In genomic region chr12:54191550-54192022, GRCh38 we compare ENCODE assay signal across 8 cellular contexts.
DNase-seq lines count a peak whose midpoint lies in the region; ATAC-seq lines count a peak whose summit lies in the region.

No MANE protein-coding gene starts in this region.

- DNase-seq in DMS 273 treated with DMSO at 0.1 percent for 48 hours (lab: John Stamatoyannopoulos, UW): peak; percentile 12
- peak; percentile 85 for DNase-seq in NCI-H345 (lab: John Stamatoyannopoulos, UW)
- peak; percentile 50 for DNase-seq in activated CD4-positive, CD25-positive, alpha-beta regulatory T cell treated with anti-CD3 and anti-CD28 coated beads, Interleukin-2, amount 50 U/mL, for 16 hours (ENCODE audit: low read depth, low spot score)
- peak in 58 of 61 donors; percentile 12 to 89 (median 55) for DNase-seq in caudate nucleus (lab: John Stamatoyannopoulos, UW)
- DNase-seq in kidney glomerular epithelial cell (lab: John Stamatoyannopoulos, UW): peak; percentile 81
- peak; percentile 52 to 65 (median 61) for DNase-seq in stimulated activated CD4-positive, alpha-beta T cell treated with anti-CD3 and anti-CD28 coated beads, Interleukin-1b, Interleukin-23, amount 100 ng/mL, for 24 hours (ENCODE audit: low read depth in 4 of 4, low spot score in 1 of 4)

- peak; percentile 34 for ATAC-seq in HG02852 (IDR thresholded peaks at IDR 0.05; ENCODE audit: unreplicated experiment)
- ATAC-seq in GM21526 (IDR thresholded peaks at IDR 0.05; ENCODE audit: low FRiP score, unreplicated experiment): no peak

- H3K27ac ChIP-seq in caudate nucleus (ENCODE audit: low read depth, low read length): no peak overlapping the region

Comparison
In these comparisons a context has a peak if more than half of its experiments do, and no peak if none do; other contexts are left out.
1. DNase-seq: peak in every context shown above with its lines; median percentile 85 in NCI-H345; 81 in kidney glomerular epithelial cell; 61 in stimulated activated CD4-positive, alpha-beta T cell treated with anti-CD3 and anti-CD28 coated beads, Interleukin-1b, Interleukin-23, amount 100 ng/mL, for 24 hours; 55 in caudate nucleus; 50 in activated CD4-positive, CD25-positive, alpha-beta regulatory T cell treated with anti-CD3 and anti-CD28 coated beads, Interleukin-2, amount 50 U/mL, for 16 hours; 12 in DMS 273 treated with DMSO at 0.1 percent for 48 hours.